Comparison of ENCODE assay signal across 9 cellular contexts in genomic region chr5:59738039-59738438, GRCh38.
"Had no signal": no experiment of that assay in that cellular context is flagged by ENCODE, and none has a peak within 500 bp of the region (broad histone marks: within the 10 kb centered on the region; RNA-seq: fewer than 3 reads in every experiment).

No MANE protein-coding gene starts in this region.

- H3K9me3 ChIP-seq: HAP-1 had no signal

- H3K27ac ChIP-seq: GM23248 had no signal

- H2AFZ ChIP-seq: GM23248, GM23338 had no signal

- H3K9ac ChIP-seq: GM23248 had no signal

- DNase-seq: GM23248, GOT3, H7, H9, HCEC 1CT, HFFc6 had no signal

- ATAC-seq: GM23338, HCT116 had no signal

- H3K36me3 ChIP-seq: HAP-1 had no signal

- H3K4me1 ChIP-seq: HAP-1 had no signal

- H3K4me2 ChIP-seq: GM23338 had no signal

- H3K4me3 ChIP-seq: GM23248, GM23338, HAP-1 had no signal
